ENCODE assay signal across 9 cellular contexts in genomic region chr11:66335531-66336233, GRCh38. TPM values are rescaled to one million over a fixed set of nuclear protein-coding genes. Genes with fewer than 3 reads are reported as not detected.
DNase-seq lines count a peak whose midpoint lies in the region; FAIRE-seq and TF ChIP-seq lines count a peak whose summit lies in the region.
"Had no signal": no experiment of that assay in that cellular context is flagged by ENCODE, and none has a peak within 500 bp of the region (broad histone marks: within the 10 kb centered on the region; RNA-seq: fewer than 3 reads in every experiment).

No MANE protein-coding gene starts in this region.

- no peak overlapping the region for H3K27ac ChIP-seq in H1 (ENCODE audit: low read depth, low read length)

- DNase-seq in GM12891 (ENCODE audit: insufficient read length, low spot score) (no peak), RKO (ENCODE audit: low spot score) (peak; percentile 66), H1 (ENCODE audit: low read depth in 1 of 2, low spot score in 2 of 2) (peak in 1 of 2 experiments; percentile 77), mesothelial cell of epicardium (ENCODE audit: low spot score in 2 of 2, unreplicated experiment in 2 of 2) (no peak), NCI-H774 (lab: John Stamatoyannopoulos, UW) (no peak), GM19240 (ENCODE audit: insufficient read length, low spot score) (no peak), SIG-M5 (lab: John Stamatoyannopoulos, UW) (no peak)
- DNase-seq in stimulated activated CD4-positive, alpha-beta T cell treated with anti-CD3 and anti-CD28 coated beads, Interleukin-4, amount 100 ng/mL, for 24 hours: no peak

- H3K27me3 Mint-ChIP-seq in mesothelial cell of epicardium (ENCODE audit: low read depth): peaks cover 7% of the 10 kb centered on the region

- FAIRE-seq in GM12891 (lab: Jason Lieb, UNC) (peak; percentile 77), H1 (lab: Jason Lieb, UNC) (no peak)

- TF ChIP-seq POLR2A in GM12891 (IDR thresholded peaks at IDR 0.05; ENCODE audit: low read depth, low read length) (no peak), H1 (IDR thresholded peaks at IDR 0.05; ENCODE audit: control extremely low read depth in 1 of 2, low read depth in 2 of 2, low read length in 2 of 2) (no peak; a peak in 1 of 3 replicates)

- TF ChIP-seq RAD21 in H1 (IDR thresholded peaks at IDR 0.05 in 1 of 2, conservative IDR thresholded peaks at IDR 0.05 in 1 of 2; ENCODE audit: low read depth in 2 of 2, low read length in 2 of 2): no peak

- H3K79me2 ChIP-seq in H1 (ENCODE audit: control insufficient read depth in 1 of 2, insufficient read depth in 2 of 2, low read length in 2 of 2): no peaks in the 10 kb centered on the region

- no peak overlapping the region for H3K4ac ChIP-seq in H1 (replicated peaks; ENCODE audit: insufficient read length, low read depth, low read length)

- H3K23me2 ChIP-seq in H1 (ENCODE audit: low read depth, low read length): no peaks in the 10 kb centered on the region; the same call in 1 of the 2 replicates

- no peak overlapping the region for H3K23ac ChIP-seq in H1 (ENCODE audit: insufficient read length)

- H3K4me3 Mint-ChIP-seq in mesothelial cell of epicardium: peak overlapping the region; percentile 93

- TF ChIP-seq EP300 in H1 (IDR thresholded peaks at IDR 0.05; ENCODE audit: borderline replicate concordance in 1 of 2, low read depth in 2 of 2, low read length in 2 of 2): no peak

- H4K8ac ChIP-seq in H1 (ENCODE audit: extremely low read depth, insufficient read depth, low read length): peak overlapping the region; percentile 79; the same call in 1 of the 2 replicates

- H3K27me3 ChIP-seq in H1 (replicated peaks in 1 of 4; ENCODE audit: control insufficient read depth in 3 of 4, extremely low read depth in 1 of 4, insufficient read depth in 3 of 4, low read length in 3 of 4): no peaks in the 10 kb centered on the region; a peak in 2 of 7 replicates

- peak overlapping the region; percentile 78 for H3K18ac ChIP-seq in H1 (ENCODE audit: extremely low read depth, low read length)

- no peaks in the 10 kb centered on the region for H4K20me1 ChIP-seq in H1 (replicated peaks in 1 of 2; ENCODE audit: control insufficient read depth in 1 of 2, insufficient read depth in 2 of 2, low read length in 2 of 2)

- H3K4me2 ChIP-seq in H1 (ENCODE audit: insufficient read depth in 1 of 2, low read depth in 2 of 2, low read length in 2 of 2): peak overlapping the region; percentile 68 to 81

- H3K4me1 ChIP-seq in H1 (replicated peaks in 1 of 4; ENCODE audit: control insufficient read depth in 3 of 4, insufficient read depth in 4 of 4, low read length in 3 of 4): peaks cover 0 to 20% (median 14%) of the 10 kb centered on the region in 4 experiments; a peak in 6 of 7 replicates

- peak overlapping the region; percentile 93; the same call in 1 of the 2 replicates for H2AK5ac ChIP-seq in H1 (ENCODE audit: low read depth, low read length)

- no peak overlapping the region for H2BK120ac ChIP-seq in H1 (replicated peaks; ENCODE audit: low read depth, low read length)

- H2BK20ac ChIP-seq in H1 (ENCODE audit: low read length): peak overlapping the region; percentile 48; the same call in 1 of the 2 replicates

- peak overlapping the region; percentile 85; the same call in 1 of the 2 replicates for H2BK5ac ChIP-seq in H1 (ENCODE audit: low read depth, low read length)

- 36% methylated on average over 30 of the region's 35 CpGs; no CpG with 5 or more reads in 1 of the 2 experiments for WGBS in H1 (ENCODE audit: extremely low coverage in 1 of 2, insufficient coverage in 1 of 2, insufficient read length in 1 of 2, insufficient replicate concordance in 2 of 2, low coverage in 1 of 2, low lambda C conversion rate in 2 of 2, missing lambda C conversion rate in 1 of 2), 2 experiments

- peak overlapping the region; percentile 75; the same call in 1 of the 2 replicates for H2BK12ac ChIP-seq in H1 (ENCODE audit: low read depth, low read length)

- peak overlapping the region; percentile 20 for H4K91ac ChIP-seq in H1 (replicated peaks; ENCODE audit: insufficient read length, low read length)

- peaks cover 15% of the 10 kb centered on the region for H3K4me1 Mint-ChIP-seq in mesothelial cell of epicardium

- no peak overlapping the region for H3K56ac ChIP-seq in H1 (replicated peaks; ENCODE audit: insufficient read length, low read depth, low read length)

- no peaks in the 10 kb centered on the region for H3K79me1 ChIP-seq in H1 (ENCODE audit: low read depth, low read length)

- H2AFZ ChIP-seq in H1 (ENCODE audit: low read length): peak overlapping the region; percentile 27; the same call in 1 of the 2 replicates

- no peaks in the 10 kb centered on the region for H3K9me3 Mint-ChIP-seq in mesothelial cell of epicardium

- peak overlapping the region; percentile 1 to 62 (median 48); a peak in 7 of 8 replicates for H3K4me3 ChIP-seq in H1 (ENCODE audit: extremely low read depth in 1 of 4, insufficient read depth in 2 of 4, low read depth in 3 of 4, low read length in 4 of 4)

- H4K5ac ChIP-seq in H1 (ENCODE audit: insufficient read length, low read depth, low read length): no peak overlapping the region

- peak overlapping the region; percentile 94 for H3K27ac Mint-ChIP-seq in mesothelial cell of epicardium

- H3K14ac ChIP-seq in H1 (ENCODE audit: insufficient read length): no peak overlapping the region

- peak overlapping the region in 1 of 4 experiments; percentile 29; a peak in 1 of 7 replicates for H3K9ac ChIP-seq in H1 (replicated peaks in 1 of 4; ENCODE audit: extremely low read depth in 1 of 4, low read depth in 3 of 4, low read length in 3 of 4)

- peaks cover 2% of the 10 kb centered on the region for H3K36me3 Mint-ChIP-seq in mesothelial cell of epicardium

- H3K36me3 ChIP-seq in H1 (ENCODE audit: control insufficient read depth in 2 of 4, insufficient read depth in 4 of 4, low read length in 3 of 4): peaks cover 0 to 3% (median 0%) of the 10 kb centered on the region in 4 experiments; a peak in 4 of 8 replicates

- CTCF ChIA-PET in H1 (lab: Charles Lee; ENCODE audit: partially characterized antibody): interaction anchor here (0.8 to 8.7 kb wide), 20 partner anchors 9 to 143 kb away, joined by 3 to 242 read pairs (median 8); partner anchors contain the start of genes BRMS1, CD248 and YIF1A

- no peaks in the 10 kb centered on the region for H3K9me3 ChIP-seq in H1 (ENCODE audit: insufficient read depth in 2 of 2, low read depth in 1 of 2, low read length in 1 of 2)

- TF ChIP-seq CTCF in H1 (IDR thresholded peaks at IDR 0.05; ENCODE audit: control extremely low read depth in 1 of 3, insufficient read depth in 1 of 3, low read depth in 1 of 3, low read length in 3 of 3): no peak
- no peak for TF ChIP-seq CTCF in mesothelial cell of epicardium (IDR thresholded peaks at IDR 0.05; ENCODE audit: unreplicated experiment)

- POLR2A ChIA-PET in H1 (lab: Charles Lee; ENCODE audit: partially characterized antibody): interaction anchor here (0.6 to 8.5 kb wide), 15 partner anchors 9 to 68 kb away, joined by 3 to 61 read pairs (median 5); partner anchors contain the start of genes B4GAT1, BRMS1 and CD248

- H2BK15ac ChIP-seq in H1 (ENCODE audit: low read length): peak overlapping the region; percentile 98; the same call in 1 of the 2 replicates

RNA-seq across cellular contexts. Expression of gene RIN1, which starts 0.6 kb away (rescaled TPM):
- polyA plus RNA-seq in GM12891 (2012; ENCODE audit: low read depth, missing spikeins): 0.14 TPM
- total RNA-seq in H1 (2021; fragmentation: NEBNext Ultra II Directional; extraction: Animal tissue kit (Norgen Biotek cat#: 25700)): 5.4 and 6.6 TPM in 2 replicates
- polyA plus RNA-seq in H1 (2011; rRNA removed): 2.5 and 3.8 TPM in 2 replicates
- polyA plus RNA-seq in H1 (2011; cell fraction: cytosol; rRNA removed): 2.3 TPM
- 10.6 TPM for polyA plus RNA-seq in H1 (2011; cell fraction: nucleus; rRNA removed)
- 2.5 to 4.3 TPM (median 3.7 TPM) in 4 replicates for polyA plus RNA-seq in H1 (2012, experiment 1 of 2)
- 2.9 TPM for polyA plus RNA-seq in H1 (2012, experiment 2 of 2)
- 4.4 TPM for polyA plus RNA-seq in H1 (2013, experiment 1 of 2)
- 4.3 TPM for polyA plus RNA-seq in H1 (2013, experiment 2 of 2)
- 0.66 and 0.98 TPM in 2 replicates for polyA minus RNA-seq in H1 (2011; rRNA and poly(A)+ RNA removed)
- 6.0 TPM for polyA minus RNA-seq in H1 (2011; cell fraction: cytosol; rRNA and poly(A)+ RNA removed)
- 2.7 TPM for polyA minus RNA-seq in H1 (2011; cell fraction: nucleus; rRNA and poly(A)+ RNA removed)
- 6.7 to 7.1 TPM (median 7.0 TPM) in 3 replicates for total RNA-seq in mesothelial cell of epicardium

RNA-seq across cellular contexts. Expression of gene BRMS1, which starts 9.2 kb away (rescaled TPM):
- polyA plus RNA-seq in GM12891 (2012; ENCODE audit: low read depth, missing spikeins): 38.6 TPM
- 44.8 and 46.1 TPM in 2 replicates for total RNA-seq in H1 (2021; fragmentation: NEBNext Ultra II Directional; extraction: Animal tissue kit (Norgen Biotek cat#: 25700))
- polyA plus RNA-seq in H1 (2011; rRNA removed): 39.2 and 46.5 TPM in 2 replicates
- polyA plus RNA-seq in H1 (2011; cell fraction: cytosol; rRNA removed): 51.8 TPM
- 43.6 TPM for polyA plus RNA-seq in H1 (2011; cell fraction: nucleus; rRNA removed)
- polyA plus RNA-seq in H1 (2012, experiment 1 of 2): 28.2 to 53.4 TPM (median 50.2 TPM) in 4 replicates
- 55.2 TPM for polyA plus RNA-seq in H1 (2012, experiment 2 of 2)
- polyA plus RNA-seq in H1 (2013, experiment 1 of 2): 30.3 TPM
- polyA plus RNA-seq in H1 (2013, experiment 2 of 2): 31.5 TPM
- polyA minus RNA-seq in H1 (2011; rRNA and poly(A)+ RNA removed): 10.5 and 13.1 TPM in 2 replicates
- polyA minus RNA-seq in H1 (2011; cell fraction: cytosol; rRNA and poly(A)+ RNA removed): 12.4 TPM
- 9.7 TPM for polyA minus RNA-seq in H1 (2011; cell fraction: nucleus; rRNA and poly(A)+ RNA removed)
- total RNA-seq in mesothelial cell of epicardium: 25.0 to 27.1 TPM (median 26.5 TPM) in 3 replicates

RNA-seq across cellular contexts. Expression of gene B4GAT1, which starts 11.7 kb away (rescaled TPM):
- 3.4 TPM for polyA plus RNA-seq in GM12891 (2012; ENCODE audit: low read depth, missing spikeins)
- 27.1 and 27.8 TPM in 2 replicates for total RNA-seq in H1 (2021; fragmentation: NEBNext Ultra II Directional; extraction: Animal tissue kit (Norgen Biotek cat#: 25700))
- polyA plus RNA-seq in H1 (2011; rRNA removed): 22.2 and 32.8 TPM in 2 replicates
- 21.6 TPM for polyA plus RNA-seq in H1 (2011; cell fraction: cytosol; rRNA removed)
- 23.0 TPM for polyA plus RNA-seq in H1 (2011; cell fraction: nucleus; rRNA removed)
- polyA plus RNA-seq in H1 (2012, experiment 1 of 2): 26.1 to 32.8 TPM (median 30.5 TPM) in 4 replicates
- 43.2 TPM for polyA plus RNA-seq in H1 (2012, experiment 2 of 2)
- 36.2 TPM for polyA plus RNA-seq in H1 (2013, experiment 1 of 2)
- 34.2 TPM for polyA plus RNA-seq in H1 (2013, experiment 2 of 2)
- polyA minus RNA-seq in H1 (2011; rRNA and poly(A)+ RNA removed): 6.5 and 9.5 TPM in 2 replicates
- 15.2 TPM for polyA minus RNA-seq in H1 (2011; cell fraction: cytosol; rRNA and poly(A)+ RNA removed)
- polyA minus RNA-seq in H1 (2011; cell fraction: nucleus; rRNA and poly(A)+ RNA removed): 8.3 TPM
- 28.1 to 30.2 TPM (median 29.5 TPM) in 3 replicates for total RNA-seq in mesothelial cell of epicardium

RNA-seq across cellular contexts. Expression of gene CD248, which starts 18.8 kb away (rescaled TPM):
- polyA plus RNA-seq in GM12891 (2012; ENCODE audit: low read depth, missing spikeins): 0.04 TPM
- total RNA-seq in H1 (2021; fragmentation: NEBNext Ultra II Directional; extraction: Animal tissue kit (Norgen Biotek cat#: 25700)): 3.7 and 3.9 TPM in 2 replicates
- 2.7 and 4.6 TPM in 2 replicates for polyA plus RNA-seq in H1 (2011; rRNA removed)
- 0.84 TPM for polyA plus RNA-seq in H1 (2011; cell fraction: cytosol; rRNA removed)
- polyA plus RNA-seq in H1 (2011; cell fraction: nucleus; rRNA removed): 3.0 TPM
- polyA plus RNA-seq in H1 (2012, experiment 1 of 2): 1.9 to 3.4 TPM (median 2.7 TPM) in 4 replicates
- polyA plus RNA-seq in H1 (2012, experiment 2 of 2): 2.8 TPM
- 11.9 TPM for polyA plus RNA-seq in H1 (2013, experiment 1 of 2)
- polyA plus RNA-seq in H1 (2013, experiment 2 of 2): 11.8 TPM
- 0.61 and 0.95 TPM in 2 replicates for polyA minus RNA-seq in H1 (2011; rRNA and poly(A)+ RNA removed)
- 1.5 TPM for polyA minus RNA-seq in H1 (2011; cell fraction: cytosol; rRNA and poly(A)+ RNA removed)
- 1.5 TPM for polyA minus RNA-seq in H1 (2011; cell fraction: nucleus; rRNA and poly(A)+ RNA removed)
- total RNA-seq in mesothelial cell of epicardium: 95.2 to 102 TPM (median 97.9 TPM) in 3 replicates
- total RNA-seq: SK-MEL-5 had no signal

RNA-seq across cellular contexts. Expression of gene SLC29A2, which starts 35.9 kb away (rescaled TPM):
- polyA plus RNA-seq in GM12891 (2012; ENCODE audit: low read depth, missing spikeins): 5.1 TPM
- 29.3 and 32.4 TPM in 2 replicates for total RNA-seq in H1 (2021; fragmentation: NEBNext Ultra II Directional; extraction: Animal tissue kit (Norgen Biotek cat#: 25700))
- polyA plus RNA-seq in H1 (2011; rRNA removed): 31.6 and 42.0 TPM in 2 replicates
- 23.1 TPM for polyA plus RNA-seq in H1 (2011; cell fraction: cytosol; rRNA removed)
- 104 TPM for polyA plus RNA-seq in H1 (2011; cell fraction: nucleus; rRNA removed)
- 29.3 to 42.0 TPM (median 39.3 TPM) in 4 replicates for polyA plus RNA-seq in H1 (2012, experiment 1 of 2)
- polyA plus RNA-seq in H1 (2012, experiment 2 of 2): 33.0 TPM
- polyA plus RNA-seq in H1 (2013, experiment 1 of 2): 40.7 TPM
- 42.8 TPM for polyA plus RNA-seq in H1 (2013, experiment 2 of 2)
- polyA minus RNA-seq in H1 (2011; rRNA and poly(A)+ RNA removed): 16.4 and 20.7 TPM in 2 replicates
- polyA minus RNA-seq in H1 (2011; cell fraction: cytosol; rRNA and poly(A)+ RNA removed): 18.6 TPM
- 25.3 TPM for polyA minus RNA-seq in H1 (2011; cell fraction: nucleus; rRNA and poly(A)+ RNA removed)
- total RNA-seq in mesothelial cell of epicardium: 33.0 to 35.9 TPM (median 35.7 TPM) in 3 replicates
